In the genomic region with DNA sequence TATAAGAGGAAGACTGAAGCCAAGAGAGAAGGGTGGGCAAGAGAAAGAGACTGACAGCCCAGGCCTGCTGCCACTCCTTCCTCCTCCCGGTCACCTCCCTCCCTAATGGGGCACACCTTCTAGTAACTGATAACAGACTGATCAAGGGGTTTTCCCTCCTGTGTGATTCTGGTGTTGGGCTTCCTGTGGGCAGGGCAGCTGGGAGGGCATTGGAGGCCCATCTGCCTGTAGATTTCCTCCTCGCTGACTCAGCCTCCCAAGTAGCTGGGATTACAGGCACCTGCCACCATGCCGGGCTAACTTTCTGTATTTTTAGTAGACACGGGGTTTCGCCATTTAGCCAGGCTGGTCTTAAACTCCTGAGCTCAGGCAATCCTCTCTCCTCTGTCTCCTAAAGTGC, we compare ENCODE assay signal across 15 cellular contexts. TPM values are rescaled to one million over a fixed set of nuclear protein-coding genes. Genes with fewer than 3 reads are reported as not detected.
DNase-seq lines count a peak whose midpoint lies in the region; ATAC-seq and TF ChIP-seq lines count a peak whose summit lies in the region.
"Had no signal": no experiment of that assay in that cellular context is flagged by ENCODE, and none has a peak within 500 bp of the region (broad histone marks: within the 10 kb centered on the region; RNA-seq: fewer than 3 reads in every experiment).

No MANE protein-coding gene starts in this region.

- no peak overlapping the region for H3K4me2 ChIP-seq in hepatocyte

- no peaks in the 10 kb centered on the region for H3K79me2 ChIP-seq in hepatocyte

- H3K9me3 ChIP-seq in hepatocyte (ENCODE audit: low read depth) (no peaks in the 10 kb centered on the region), left ventricle myocardium inferior (replicated peaks) (no peaks in the 10 kb centered on the region)
- H3K9me3 ChIP-seq: ovary, vagina had no signal

- H3K4me1 ChIP-seq in hepatocyte (ENCODE audit: insufficient read depth) (no peaks in the 10 kb centered on the region), left ventricle myocardium inferior (peaks cover 71% of the 10 kb centered on the region)
- H3K4me1 ChIP-seq: vagina had no signal

- H3K27me3 ChIP-seq in hepatocyte (no peaks in the 10 kb centered on the region), left ventricle myocardium inferior (ENCODE audit: low read depth) (peaks cover 8% of the 10 kb centered on the region)
- H3K27me3 ChIP-seq: ovary, vagina had no signal

- H3K9me2 ChIP-seq in hepatocyte (replicated peaks; ENCODE audit: insufficient read depth): no peaks in the 10 kb centered on the region

- DNase-seq in COLO668 (lab: John Stamatoyannopoulos, UW; ENCODE audit: unreplicated experiment): peak; percentile 21
- peak; percentile 27 for DNase-seq in T-helper 2 cell treated with Interferon-gamma antibody and Interleukin-4, amounts not matched to agents 5 μg/mL and 100 μg/mL, for 36 hours (ENCODE audit: low spot score)
- DNase-seq in hepatocyte (ENCODE audit: low spot score): peak; percentile 52
- DNase-seq in left ventricle myocardium inferior: no peak
- no peak for DNase-seq in amygdala (lab: John Stamatoyannopoulos, UW)
- DNase-seq: DND-41, NCI-H1694 treated with DMSO at 0.1 percent for 48 hours, ovary had no signal

- 67% methylated on average over 5 of the region's 5 CpGs for WGBS in hepatocyte (ENCODE audit: low lambda C conversion rate, missing lambda C conversion rate)

- H3K4me3 Mint-ChIP-seq in T-helper 2 cell treated with Interferon-gamma antibody and Interleukin-4, amounts not matched to agents 5 μg/mL and 100 μg/mL, for 36 hours: no peak overlapping the region

- H3K27ac Mint-ChIP-seq in T-helper 2 cell treated with Interferon-gamma antibody and Interleukin-4, amounts not matched to agents 5 μg/mL and 100 μg/mL, for 36 hours: no peak overlapping the region

- no peak overlapping the region for H3K4me3 ChIP-seq in hepatocyte
- H3K4me3 ChIP-seq in left ventricle myocardium inferior: no peak overlapping the region
- H3K4me3 ChIP-seq: ovary, vagina had no signal

- peaks cover 23% of the 10 kb centered on the region for H3K4me1 Mint-ChIP-seq in T-helper 2 cell treated with Interferon-gamma antibody and Interleukin-4, amounts not matched to agents 5 μg/mL and 100 μg/mL, for 36 hours (ENCODE audit: low read depth)

- no peak overlapping the region for H3K27ac ChIP-seq in hepatocyte
- H3K27ac ChIP-seq in left ventricle myocardium inferior (replicated peaks): no peak overlapping the region
- H3K27ac ChIP-seq: ovary, vagina had no signal

- ATAC-seq in GM21390 (IDR thresholded peaks at IDR 0.05; ENCODE audit: unreplicated experiment) (peak; percentile 58), GM18520 (IDR thresholded peaks at IDR 0.05; ENCODE audit: unreplicated experiment) (no peak), HG03135 (IDR thresholded peaks at IDR 0.05; ENCODE audit: unreplicated experiment) (no peak)
- ATAC-seq: Panc1 had no signal

- H2AFZ ChIP-seq in hepatocyte: no peak overlapping the region

- no peaks in the 10 kb centered on the region for H4K20me1 ChIP-seq in hepatocyte (ENCODE audit: insufficient read depth, poor library complexity, severe bottlenecking)

- no peak for TF ChIP-seq CTCF in hepatocyte (IDR thresholded peaks at IDR 0.05; ENCODE audit: poor library complexity)
- TF ChIP-seq CTCF in left ventricle myocardium inferior (IDR thresholded peaks at IDR 0.05; ENCODE audit: borderline replicate concordance): no peak

- H3K36me3 Mint-ChIP-seq in T-helper 2 cell treated with Interferon-gamma antibody and Interleukin-4, amounts not matched to agents 5 μg/mL and 100 μg/mL, for 36 hours (ENCODE audit: low read depth): no peaks in the 10 kb centered on the region

- no peaks in the 10 kb centered on the region for H3K36me3 ChIP-seq in hepatocyte (replicated peaks; ENCODE audit: insufficient read depth, low read depth)
- no peaks in the 10 kb centered on the region for H3K36me3 ChIP-seq in left ventricle myocardium inferior
- H3K36me3 ChIP-seq: ovary, vagina had no signal

- H3K27me3 Mint-ChIP-seq in T-helper 2 cell treated with Interferon-gamma antibody and Interleukin-4, amounts not matched to agents 5 μg/mL and 100 μg/mL, for 36 hours (ENCODE audit: low read depth): no peaks in the 10 kb centered on the region

- intact Hi-C loops in left ventricle myocardium inferior (cut with micrococcal nuclease): no loop called here

- no peaks in the 10 kb centered on the region for H3K9me3 Mint-ChIP-seq in T-helper 2 cell treated with Interferon-gamma antibody and Interleukin-4, amounts not matched to agents 5 μg/mL and 100 μg/mL, for 36 hours

RNA-seq across cellular contexts. Expression of a gene that starts 16.2 kb away (rescaled TPM):
- 1.2 and 1.9 TPM in 2 replicates for total RNA-seq in hepatocyte
- polyA plus RNA-seq in hepatocyte: 6.1 and 9.8 TPM in 2 replicates
- total RNA-seq in left ventricle myocardium inferior: 12.9 TPM
- total RNA-seq: epithelial cell of proximal tubule, vagina had no signal
- polyA plus RNA-seq: keratinocyte had no signal

Comparison
In these comparisons a context has a peak if more than half of its experiments do, and no peak if none do; other contexts are left out.
1. DNase-seq: peak in COLO668 (single experiment), T-helper 2 cell treated with Interferon-gamma antibody and Interleukin-4, amounts not matched to agents 5 μg/mL and 100 μg/mL, for 36 hours (single experiment) and hepatocyte (single experiment); none in left ventricle myocardium inferior (single experiment) and amygdala (0 of 56).